ENCODE assay signal across 26 cellular contexts in genomic region chr1:108862698-108863477, GRCh38. TPM values are rescaled to one million over a fixed set of nuclear protein-coding genes. Genes with fewer than 3 reads are reported as not detected.
A peak's percentile ranks its signal among the peaks of the same experiment; 100 is the strongest.
DNase-seq lines count a peak whose midpoint lies in the region; ATAC-seq, FAIRE-seq and TF ChIP-seq lines count a peak whose summit lies in the region.
"Had no signal": no experiment of that assay in that cellular context is flagged by ENCODE, and none has a peak within 500 bp of the region (broad histone marks: within the 10 kb centered on the region; RNA-seq: fewer than 3 reads in every experiment).

No MANE protein-coding gene starts in this region.

- H3K36me3 ChIP-seq in K562 (ENCODE audit: control insufficient read depth, insufficient read depth, low read length) (no peaks in the 10 kb centered on the region), gastroesophageal sphincter (no peaks in the 10 kb centered on the region), adrenal gland (replicated peaks in 1 of 2) (no peaks in the 10 kb centered on the region)
- H3K36me3 ChIP-seq: ascending aorta, tibial artery had no signal

- DNase-seq in A549 (ENCODE audit: low read depth in 1 of 2, low spot score in 1 of 2) (no peak), GM12865 (ENCODE audit: low read depth) (peak; percentile 18), NOMO-1 treated with DMSO at 0.1 percent for 48 hours (lab: John Stamatoyannopoulos, UW; ENCODE audit: unreplicated experiment) (peak; percentile 60), K562 (ENCODE audit: extremely low read depth in 1 of 4, low spot score in 3 of 4) (no peak), adrenal gland (no peak)
- DNase-seq: ACHN; activated CD4-positive, alpha-beta T cell treated with anti-CD3 and anti-CD28 coated beads for 1 hour; activated naive CD4-positive, alpha-beta T cell treated with anti-CD3 and anti-CD28 coated beads, Interleukin-2, amount 50 U/mL, for 16 hours; activated T-cell treated with anti-CD3 and anti-CD28 coated beads, Interleukin-2, amount 50 U/mL, for 48 hours; CD4-positive, CD25-positive, alpha-beta regulatory T cell; cerebellar nuclear complex; effector CD4-positive, alpha-beta T cell; H7; left cardiac atrium; NCI-H526; nephron progenitor cell; stimulated activated CD4-positive, alpha-beta T cell treated with anti-CD3 and anti-CD28 coated beads, Interleukin-1b, Interleukin-23, amount 100 ng/mL, for 48 hours; stimulated activated naive CD4-positive, alpha-beta T cell treated with Interleukin-2 at 50 U/mL for 16 hours; tibial artery had no signal

- no peak for ATAC-seq in A549
- no peak for ATAC-seq in K562
- no peak for ATAC-seq in gastroesophageal sphincter
- ATAC-seq in GM19035 (IDR thresholded peaks at IDR 0.05; ENCODE audit: unreplicated experiment): no peak
- ATAC-seq in HG02678 (IDR thresholded peaks at IDR 0.05; ENCODE audit: unreplicated experiment): no peak
- ATAC-seq: left cardiac atrium had no signal

- peak overlapping the region; percentile 74 for H2AFZ ChIP-seq in K562 (ENCODE audit: low read depth, low read length)

- WGBS in A549 (ENCODE audit: missing lambda C conversion rate): 71% methylated on average over 1 of the region's 1 CpG
- WGBS in K562 (ENCODE audit: insufficient coverage, low coverage, missing lambda C conversion rate): 64% methylated on average over 1 of the region's 1 CpG
- WGBS in gastroesophageal sphincter (ENCODE audit: low coverage in 1 of 2), 2 donors: 100% methylated on average over 1 of the region's 1 CpG; no CpG with 5 or more reads in 1 of the 2 donors
- WGBS in adrenal gland, 4 donors: 91 to 100% (median 93%) methylated on average over 1 of the region's 1 CpG

- CTCF ChIA-PET in A549 (lab: Yijun Ruan, JAX): no interaction called here
- CTCF ChIA-PET in K562 (lab: Yijun Ruan, JAX; ENCODE audit: low intra/inter-chr PET ratio): no interaction called here

- H3K9me1 ChIP-seq in K562 (ENCODE audit: control insufficient read depth, insufficient read depth, low read length): no peaks in the 10 kb centered on the region

- H3K27me3 ChIP-seq in K562 (ENCODE audit: control insufficient read depth in 2 of 2, insufficient read depth in 2 of 2, low read length in 2 of 2): no peaks in the 10 kb centered on the region; a peak in 1 of 5 replicates
- no peaks in the 10 kb centered on the region for H3K27me3 ChIP-seq in gastroesophageal sphincter
- H3K27me3 ChIP-seq in adrenal gland: no peaks in the 10 kb centered on the region
- H3K27me3 ChIP-seq: ascending aorta, tibial artery had no signal

- TF ChIP-seq EP300 in A549 (IDR thresholded peaks at IDR 0.05): no peak
- no peak for TF ChIP-seq EP300 in K562 (IDR thresholded peaks at IDR 0.05; ENCODE audit: low read length)
- no peak for TF ChIP-seq EP300 in gastroesophageal sphincter (IDR thresholded peaks at IDR 0.05)

- H3K4me3 ChIP-seq in A549 (no peak overlapping the region), GM12865 (ENCODE audit: low read depth, low read length) (no peak overlapping the region), K562 (no peak overlapping the region), gastroesophageal sphincter (no peak overlapping the region), adrenal gland (no peak overlapping the region)
- H3K4me3 ChIP-seq: ascending aorta, tibial artery had no signal

- POLR2A ChIA-PET in A549 (lab: Yijun Ruan, JAX) (no interaction called here), K562 (lab: Yijun Ruan, JAX) (interaction anchor here (0.6 to 1.2 kb wide), 5 partner anchors 11 to 162 kb away, joined by 3 to 4 read pairs (median 3); no protein-coding TSS in a partner anchor)

- H3K4me1 ChIP-seq in A549 (no peaks in the 10 kb centered on the region), K562 (replicated peaks in 1 of 2; ENCODE audit: control insufficient read depth in 2 of 2, insufficient read depth in 2 of 2, low read length in 2 of 2) (no peaks in the 10 kb centered on the region), gastroesophageal sphincter (no peaks in the 10 kb centered on the region), adrenal gland (replicated peaks in 1 of 2) (peaks cover 0 to 7% of the 10 kb centered on the region in 2 donors)
- H3K4me1 ChIP-seq: ascending aorta, tibial artery had no signal

- TF ChIP-seq CTCF in A549 (IDR thresholded peaks at IDR 0.05) (no peak), GM12865 (IDR thresholded peaks at IDR 0.05; ENCODE audit: insufficient read depth, low read depth, low read length, missing control alignments) (no peak), K562 (IDR thresholded peaks at IDR 0.05 in 2 of 3, conservative IDR thresholded peaks at IDR 0.05 in 1 of 3; ENCODE audit: insufficient read depth in 2 of 3, low read depth in 1 of 3, low read length in 3 of 3) (no peak), gastroesophageal sphincter (IDR thresholded peaks at IDR 0.05) (no peak), adrenal gland (IDR thresholded peaks at IDR 0.05) (no peak)

- no peaks in the 10 kb centered on the region for H3K79me2 ChIP-seq in K562 (ENCODE audit: control insufficient read depth, insufficient read depth, low read length)

- H3K4me2 ChIP-seq in A549: no peak overlapping the region
- H3K4me2 ChIP-seq in K562 (ENCODE audit: insufficient read depth, low read length): no peak overlapping the region

- no TSS peak for BruUV-seq in K562 (replicated peaks; lab: Mats Ljungman, UMichigan)

- no peak for TF ChIP-seq RAD21 in A549 (conservative IDR thresholded peaks at IDR 0.05 in 1 of 2, IDR thresholded peaks at IDR 0.05 in 1 of 2)
- TF ChIP-seq RAD21 in K562 (CRISPR knock-in tag; conservative IDR thresholded peaks at IDR 0.05 in 1 of 2, IDR thresholded peaks at IDR 0.05 in 1 of 2): no peak

- FAIRE-seq in A549 (lab: Jason Lieb, UNC) (no peak), K562 (lab: Jason Lieb, UNC) (peak; percentile 32)

- no peak overlapping the region for H3K27ac ChIP-seq in A549
- no peak overlapping the region for H3K27ac ChIP-seq in K562 (ENCODE audit: extremely low read depth, low read depth, low read length)
- H3K27ac ChIP-seq in gastroesophageal sphincter: no peak overlapping the region
- no peak overlapping the region for H3K27ac ChIP-seq in adrenal gland
- H3K27ac ChIP-seq: ascending aorta, tibial artery had no signal

- H3K9ac ChIP-seq in K562 (ENCODE audit: insufficient read depth in 1 of 2, low read depth in 2 of 2, low read length in 2 of 2): no peak overlapping the region

- TF ChIP-seq POLR2A in A549 (IDR thresholded peaks at IDR 0.05; ENCODE audit: low read length) (no peak), K562 (conservative IDR thresholded peaks at IDR 0.05) (no peak), gastroesophageal sphincter (IDR thresholded peaks at IDR 0.05) (no peak), adrenal gland (IDR thresholded peaks at IDR 0.05) (no peak)

- H3K9me3 ChIP-seq in A549 (no peaks in the 10 kb centered on the region), K562 (replicated peaks; ENCODE audit: control insufficient read depth, insufficient read depth, low read depth, low read length) (no peaks in the 10 kb centered on the region), gastroesophageal sphincter (no peaks in the 10 kb centered on the region), adrenal gland (replicated peaks in 1 of 3) (no peaks in the 10 kb centered on the region)
- H3K9me3 ChIP-seq: ascending aorta, tibial artery had no signal

- in situ Hi-C loops in K562 (cut with MboI): no loop called here

- no peaks in the 10 kb centered on the region for H4K20me1 ChIP-seq in K562 (replicated peaks; ENCODE audit: control insufficient read depth, insufficient read depth, low read length)

- intact Hi-C loops in K562 (cut with micrococcal nuclease): no loop called here
- intact Hi-C loops in adrenal gland (cut with DNase I): no loop called here

RNA-seq across cellular contexts. Expression of gene AKNAD1, which starts 6.0 kb away (rescaled TPM):
- polyA plus RNA-seq in A549 (2011; rRNA removed): 0.56 and 1.1 TPM in 2 replicates
- polyA plus RNA-seq in A549 (2012; cell fraction: cytosol; rRNA removed): 0.27 and 0.32 TPM in 2 replicates
- 0.28 TPM in 1 of 2 replicates, not detected in the other for polyA plus RNA-seq in A549 (2012; cell fraction: nucleus; rRNA removed)
- polyA plus RNA-seq in A549 (2017; fragmentation: RNase III; extraction: RNeasy Plus Mini Kit Qiagen cat#74134 plus additional on column Dnase treatment): 0.72 to 1.3 TPM (median 1.2 TPM) in 3 replicates
- 0.66 TPM in 1 of 2 replicates, not detected in the other for polyA minus RNA-seq in A549 (2011; rRNA and poly(A)+ RNA removed)
- total RNA-seq in K562 (2011; cell fraction: chromatin; rRNA removed; ENCODE audit: low replicate concordance): not detected in 2 replicates
- not detected in 2 replicates for total RNA-seq in K562 (2011; cell fraction: nucleolus; rRNA removed)
- not detected in 2 replicates for total RNA-seq in K562 (2011; cell fraction: nucleoplasm; rRNA removed)
- not detected in 2 replicates for total RNA-seq in K562 (2014; rRNA removed)
- not detected in 2 replicates for total RNA-seq in K562 (2014; rRNA removed; fragmentation: Illumina TruSeq; extraction: Trizol)
- total RNA-seq in K562 (2015; rRNA removed; fragmentation: Illumina TruSeq; extraction: Trizol): not detected in 2 replicates
- total RNA-seq in K562 (2021): not detected in 2 replicates
- not detected in 2 replicates for polyA plus RNA-seq in K562 (2011; rRNA removed)
- not detected in 2 replicates for polyA plus RNA-seq in K562 (2011; cell fraction: cytosol; rRNA removed)
- polyA plus RNA-seq in K562 (2011; cell fraction: nucleus; rRNA removed): not detected in 2 replicates
- polyA plus RNA-seq in K562 (2012): not detected in 2 replicates
- 0.30 TPM in 1 of 2 replicates, not detected in the other for polyA plus RNA-seq in K562 (2014; fragmentation: Illumina TruSeq; extraction: Trizol)
- under 1 TPM in 1 of 2 experiments, not detected in 1; 0.13 TPM for polyA plus RNA-seq in K562 (2014; fragmentation: Nextera tagmentation; extraction: Ambion mirVana)
- polyA plus RNA-seq in K562 (2014; rRNA removed): not detected in 2 replicates
- polyA minus RNA-seq in K562 (2011; rRNA and poly(A)+ RNA removed): not detected in 2 replicates
- not detected in 2 replicates for polyA minus RNA-seq in K562 (2011; cell fraction: cytosol; rRNA and poly(A)+ RNA removed)
- polyA minus RNA-seq in K562 (2011; cell fraction: nucleus; rRNA and poly(A)+ RNA removed): not detected in 2 replicates
- 1 to 10 TPM in 2 of 4 donors, under 1 TPM in 2; 0.27 to 2.5 (median 1.1) TPM for total RNA-seq in gastroesophageal sphincter
- total RNA-seq in adrenal gland: 1 to 10 TPM in 4 of 8 donors, under 1 TPM in 2, not detected in 2; 0.46 to 2.6 (median 1.3) TPM
- polyA plus RNA-seq in adrenal gland: 1 to 10 TPM in 2 of 3 donors, under 1 TPM in 1; 0.35 to 8.5 (median 3.3) TPM
- total RNA-seq: activated CD8-positive, alpha-beta memory T cell treated with anti-CD3 and anti-CD28 coated beads for 36 hours; ascending aorta; CD4-positive, CD25-positive, alpha-beta regulatory T cell; glomerular endothelial cell; H7; left cardiac atrium; mesenteric fat pad had no signal
- polyA plus RNA-seq: CD4-positive, CD25-positive, alpha-beta regulatory T cell had no signal

RNA-seq across cellular contexts. Expression of gene GPSM2, which starts 13.9 kb away (rescaled TPM):
- polyA plus RNA-seq in A549 (2011; rRNA removed): 21.9 and 23.3 TPM in 2 replicates
- polyA plus RNA-seq in A549 (2012; cell fraction: cytosol; rRNA removed): 7.2 and 7.7 TPM in 2 replicates
- 2.8 and 4.6 TPM in 2 replicates for polyA plus RNA-seq in A549 (2012; cell fraction: nucleus; rRNA removed)
- polyA plus RNA-seq in A549 (2017; fragmentation: RNase III; extraction: RNeasy Plus Mini Kit Qiagen cat#74134 plus additional on column Dnase treatment): 13.5 to 13.6 TPM (median 13.5 TPM) in 3 replicates
- 9.4 and 13.0 TPM in 2 replicates for polyA minus RNA-seq in A549 (2011; rRNA and poly(A)+ RNA removed)
- total RNA-seq in K562 (2011; cell fraction: chromatin; rRNA removed; ENCODE audit: low replicate concordance): 18.4 and 43.2 TPM in 2 replicates
- total RNA-seq in K562 (2011; cell fraction: nucleolus; rRNA removed): 7.0 and 7.4 TPM in 2 replicates
- 17.6 and 19.1 TPM in 2 replicates for total RNA-seq in K562 (2011; cell fraction: nucleoplasm; rRNA removed)
- total RNA-seq in K562 (2014; rRNA removed): 27.0 and 29.2 TPM in 2 replicates
- 39.1 and 41.5 TPM in 2 replicates for total RNA-seq in K562 (2014; rRNA removed; fragmentation: Illumina TruSeq; extraction: Trizol)
- 40.9 and 50.8 TPM in 2 replicates for total RNA-seq in K562 (2015; rRNA removed; fragmentation: Illumina TruSeq; extraction: Trizol)
- 28.9 and 32.1 TPM in 2 replicates for total RNA-seq in K562 (2021)
- 28.1 and 37.8 TPM in 2 replicates for polyA plus RNA-seq in K562 (2011; rRNA removed)
- polyA plus RNA-seq in K562 (2011; cell fraction: cytosol; rRNA removed): 10.8 and 18.3 TPM in 2 replicates
- 9.1 and 14.4 TPM in 2 replicates for polyA plus RNA-seq in K562 (2011; cell fraction: nucleus; rRNA removed)
- 21.8 and 25.7 TPM in 2 replicates for polyA plus RNA-seq in K562 (2012)
- 25.2 and 34.4 TPM in 2 replicates for polyA plus RNA-seq in K562 (2014; fragmentation: Illumina TruSeq; extraction: Trizol)
- 1 to 10 TPM; 7.8 to 8.4 TPM for polyA plus RNA-seq in K562 (2014; fragmentation: Nextera tagmentation; extraction: Ambion mirVana)
- 26.5 and 28.5 TPM in 2 replicates for polyA plus RNA-seq in K562 (2014; rRNA removed)
- polyA minus RNA-seq in K562 (2011; rRNA and poly(A)+ RNA removed): 45.9 and 46.7 TPM in 2 replicates
- polyA minus RNA-seq in K562 (2011; cell fraction: cytosol; rRNA and poly(A)+ RNA removed): 19.4 and 22.1 TPM in 2 replicates
- polyA minus RNA-seq in K562 (2011; cell fraction: nucleus; rRNA and poly(A)+ RNA removed): 7.5 and 17.2 TPM in 2 replicates
- total RNA-seq in gastroesophageal sphincter: 100 to 1,000 TPM in 1 of 4 donors, 10 to 100 TPM in 3; 39.4 to 106 (median 99.2) TPM
- 10 to 100 TPM in 3 of 8 donors, 1 to 10 TPM in 5; 1.9 to 22.9 (median 6.9) TPM for total RNA-seq in adrenal gland
- polyA plus RNA-seq in adrenal gland: 1 to 10 TPM; 1.4 to 4.3 (median 3.7) TPM

Comparison
In these comparisons a context has a peak if more than half of its experiments do, and no peak if none do; other contexts are left out.
1. DNase-seq: peak in GM12865 (single experiment) and NOMO-1 treated with DMSO at 0.1 percent for 48 hours (single experiment); none in A549 (0 of 2), K562 (0 of 4) and adrenal gland (0 of 7).
2. Of the 35 proteins assayed by ChIP-seq in both K562 and A549: peak only in K562: none; only in A549: none; in both: MAFK; in neither: 34.